In genomic region chr1:27598902-27599528, GRCh38 we compare ENCODE assay signal across 7 cellular contexts. TPM values are rescaled to one million over a fixed set of nuclear protein-coding genes. Genes with fewer than 3 reads are reported as not detected.
DNase-seq lines count a peak whose midpoint lies in the region; ATAC-seq and TF ChIP-seq lines count a peak whose summit lies in the region.

No MANE protein-coding gene starts in this region.

- H4K20me1 ChIP-seq in mammary epithelial cell (ENCODE audit: insufficient read depth, low read length), result peaks cover 10% of the 10 kb centered on the region

- H3K27me3 ChIP-seq in SJCRH30 (no peaks in the 10 kb centered on the region), mammary epithelial cell (ENCODE audit: insufficient read depth, low read length) (no peaks in the 10 kb centered on the region), lower lobe of right lung (ENCODE audit: low read depth) (no peaks in the 10 kb centered on the region)

- dilution Hi-C loops in mammary epithelial cell (cut with HindIII; ENCODE audit: low sequenced_read_pairs), result no loop called here

- in situ Hi-C loops in mammary epithelial cell (cut with MboI; ENCODE audit: low sequenced_read_pairs in 2 of 2), result loop anchor here in 1 of 2 donors (5.0 kb wide), 1 partner anchor 37 kb away; no protein-coding TSS in a partner anchor

- BruUV-seq in mammary epithelial cell (replicated peaks; lab: Mats Ljungman, UMichigan), result no TSS peak

- WGBS in mammary epithelial cell (ENCODE audit: low coverage, missing lambda C conversion rate), result 10% methylated on average over 2 of the region's 6 CpGs

- no peaks in the 10 kb centered on the region for H3K9me3 Mint-ChIP-seq in stimulated activated effector memory CD8-positive, alpha-beta T cell treated with anti-CD3 and anti-CD28 coated beads, Interleukin-12 subunit alpha, Interleukin-12 subunit beta, amount 100 ng/mL, for 72 hours

- H3K9ac ChIP-seq in mammary epithelial cell (ENCODE audit: insufficient read depth, low read length), result no peak overlapping the region

- H3K4me3 ChIP-seq in SJCRH30, result no peak overlapping the region
- H3K4me3 ChIP-seq in mammary epithelial cell (replicated peaks in 1 of 3; ENCODE audit: insufficient read depth in 1 of 3, low read depth in 2 of 3, low read length in 3 of 3), result peak overlapping the region in 1 of 3 experiments; percentile 21
- H3K4me3 ChIP-seq in lower lobe of right lung, result no peak overlapping the region

- peaks cover 43% of the 10 kb centered on the region for H3K4me1 Mint-ChIP-seq in stimulated activated effector memory CD8-positive, alpha-beta T cell treated with anti-CD3 and anti-CD28 coated beads, Interleukin-12 subunit alpha, Interleukin-12 subunit beta, amount 100 ng/mL, for 72 hours

- H3K36me3 Mint-ChIP-seq in stimulated activated effector memory CD8-positive, alpha-beta T cell treated with anti-CD3 and anti-CD28 coated beads, Interleukin-12 subunit alpha, Interleukin-12 subunit beta, amount 100 ng/mL, for 72 hours, result peaks cover 5% of the 10 kb centered on the region

- H3K4me2 ChIP-seq in mammary epithelial cell (ENCODE audit: insufficient read depth, low read depth, low read length), result peak overlapping the region; percentile 53

- H3K4me1 ChIP-seq in SJCRH30, result peaks cover 73% of the 10 kb centered on the region
- H3K4me1 ChIP-seq in mammary epithelial cell (ENCODE audit: insufficient read depth, low read length), result peaks cover 78% of the 10 kb centered on the region
- peaks cover 59% of the 10 kb centered on the region for H3K4me1 ChIP-seq in lower lobe of right lung

- peak overlapping the region; percentile 57 for H3K27ac ChIP-seq in SJCRH30
- H3K27ac ChIP-seq in mammary epithelial cell (ENCODE audit: insufficient read depth, low read depth, low read length), result no peak overlapping the region
- peak overlapping the region; percentile 18 for H3K27ac ChIP-seq in lower lobe of right lung

- peak in 1 of 2 donors; percentile 1 for ATAC-seq in lower lobe of right lung
- ATAC-seq in stimulated activated effector memory CD8-positive, alpha-beta T cell treated with anti-CD3 and anti-CD28 coated beads, Interleukin-12 subunit alpha, Interleukin-12 subunit beta, amount 100 ng/mL, for 72 hours, result peak; percentile 25
- no peak for ATAC-seq in GM18517 (IDR thresholded peaks at IDR 0.05; ENCODE audit: unreplicated experiment)

- peak; percentile 66 for DNase-seq in HK-2 (ENCODE audit: unreplicated experiment)
- DNase-seq in SJCRH30, result peak; percentile 94 to 95
- DNase-seq in mammary epithelial cell, result peak; percentile 35
- DNase-seq in lower lobe of right lung, result no peak
- DNase-seq in stimulated activated effector memory CD8-positive, alpha-beta T cell treated with anti-CD3 and anti-CD28 coated beads, Interleukin-12 subunit alpha, Interleukin-12 subunit beta, amount 100 ng/mL, for 72 hours (ENCODE audit: low spot score in 2 of 2), result peak in 1 of 2 donors; percentile 60
- no peak for DNase-seq in SKM-1 (lab: John Stamatoyannopoulos, UW; ENCODE audit: unreplicated experiment)

- H3K9me3 ChIP-seq in SJCRH30 (replicated peaks) (no peaks in the 10 kb centered on the region), mammary epithelial cell (replicated peaks; ENCODE audit: insufficient read depth, low read length) (no peaks in the 10 kb centered on the region), lower lobe of right lung (no peaks in the 10 kb centered on the region)

- CTCF ChIA-PET in mammary epithelial cell (lab: Charles Lee; ENCODE audit: low non-redundant PET), result interaction anchor here (0.6 to 0.9 kb wide), 2 partner anchors 28 to 42 kb away, joined by 3 read pairs; no protein-coding TSS in a partner anchor

- peaks cover 99% of the 10 kb centered on the region for H3K79me2 ChIP-seq in mammary epithelial cell (ENCODE audit: insufficient read depth, low read length)

- H3K36me3 ChIP-seq in SJCRH30 (peaks cover 10% of the 10 kb centered on the region; the same call in 1 of the 2 replicates), mammary epithelial cell (ENCODE audit: insufficient read depth, low read length) (no peaks in the 10 kb centered on the region), lower lobe of right lung (no peaks in the 10 kb centered on the region)

- no peak overlapping the region for H3K27ac Mint-ChIP-seq in stimulated activated effector memory CD8-positive, alpha-beta T cell treated with anti-CD3 and anti-CD28 coated beads, Interleukin-12 subunit alpha, Interleukin-12 subunit beta, amount 100 ng/mL, for 72 hours

- TF ChIP-seq CTCF in mammary epithelial cell (conservative IDR thresholded peaks at IDR 0.05 in 1 of 2, IDR thresholded peaks at IDR 0.05 in 1 of 2; ENCODE audit: extremely low read depth in 1 of 2, insufficient read depth in 1 of 2, low read depth in 1 of 2, low read length in 2 of 2), result no peak
- TF ChIP-seq CTCF in lower lobe of right lung (IDR thresholded peaks at IDR 0.05), result no peak

- no peak overlapping the region for H2AFZ ChIP-seq in mammary epithelial cell (ENCODE audit: low read depth, low read length)

- no peak overlapping the region for H3K4me3 Mint-ChIP-seq in stimulated activated effector memory CD8-positive, alpha-beta T cell treated with anti-CD3 and anti-CD28 coated beads, Interleukin-12 subunit alpha, Interleukin-12 subunit beta, amount 100 ng/mL, for 72 hours

- intact Hi-C loops in mammary epithelial cell (cut with micrococcal nuclease), result loop anchor here (1.0 to 5.0 kb wide), 2 partner anchors 23 to 107 kb away; partner anchors contain the start of gene WASF2
- intact Hi-C loops in lower lobe of right lung (cut with DNase I), result no loop called here

RNA-seq across cellular contexts. Expression of gene AHDC1, which starts 4.9 kb away (rescaled TPM):
- total RNA-seq in SJCRH30 (2014; rRNA removed; shearing (Covaris generic)), result 29.7 and 30.6 TPM in 2 replicates
- 10 to 100 TPM; 35.3 to 51.8 TPM for total RNA-seq in mammary epithelial cell
- polyA plus RNA-seq in mammary epithelial cell, result 8.0 TPM
- polyA minus RNA-seq in mammary epithelial cell, result 21.4 TPM
- 23.7 TPM for total RNA-seq in lower lobe of right lung

RNA-seq across cellular contexts. Expression of gene FGR, which starts 36.0 kb away (rescaled TPM):
- not detected in 2 replicates for total RNA-seq in SJCRH30 (2014; rRNA removed; shearing (Covaris generic))
- under 1 TPM; 0.50 to 0.56 TPM for total RNA-seq in mammary epithelial cell
- 0.06 TPM for polyA plus RNA-seq in mammary epithelial cell
- not detected for polyA minus RNA-seq in mammary epithelial cell
- 193 TPM for total RNA-seq in lower lobe of right lung

Comparison
In these comparisons a context has a peak if more than half of its experiments do, and no peak if none do; other contexts are left out.
1. DNase-seq: peak in HK-2 (single experiment), SJCRH30 (2 of 2) and mammary epithelial cell (single experiment); none in lower lobe of right lung (single experiment) and SKM-1 (single experiment).
2. RNA of gene FGR, which starts 36.0 kb away (total RNA-seq): 193 TPM in lower lobe of right lung (single experiment); 0.50 to 0.56 TPM in mammary epithelial cell and not detected in SJCRH30; every median in the first group is over 100 times any median in the second.